Comparison of ENCODE assay signal across 27 cellular contexts in genomic region chr11:63444181-63444580, GRCh38. TPM values are rescaled to one million over a fixed set of nuclear protein-coding genes. Genes with fewer than 3 reads are reported as not detected.
"Had no signal": no experiment of that assay in that cellular context is flagged by ENCODE, and none has a peak within 500 bp of the region (broad histone marks: within the 10 kb centered on the region; RNA-seq: fewer than 3 reads in every experiment).

No MANE protein-coding gene starts in this region.

- H3K79me2 ChIP-seq: parathyroid adenoma had no signal

- H3K9me3 ChIP-seq: SK-N-SH, testis, transverse colon had no signal

- H3K9me2 ChIP-seq: SK-N-SH had no signal

- H3K4me3 ChIP-seq: esophagus muscularis mucosa, heart left ventricle, neural progenitor cell, psoas muscle, spleen, testis, transverse colon had no signal

- H3K27ac Mint-ChIP-seq: activated B cell treated with CpG ODN at 0.5 μM for 24 hours; activated naive CD4-positive, alpha-beta T cell treated with anti-CD3 and anti-CD28 coated beads, Interleukin-2, amount 10 ng/mL, durations not matched to agents 7 days and 5 days; immature natural killer cell; memory B cell; naive thymus-derived CD4-positive, alpha-beta T cell; neural progenitor cell had no signal

- H3K4me1 Mint-ChIP-seq: memory B cell, neural progenitor cell had no signal

- ATAC-seq: heart left ventricle; naive thymus-derived CD4-positive, alpha-beta T cell; psoas muscle; right cardiac atrium had no signal

- H3K27me3 ChIP-seq: esophagus muscularis mucosa, neural progenitor cell, spleen, testis, transverse colon had no signal

- H3K27me3 Mint-ChIP-seq: activated naive CD4-positive, alpha-beta T cell treated with anti-CD3 and anti-CD28 coated beads, Interleukin-2, amount 10 ng/mL, durations not matched to agents 7 days and 5 days; central memory CD8-positive, alpha-beta T cell had no signal

- H3K27ac ChIP-seq: esophagus muscularis mucosa, foreskin keratinocyte, heart left ventricle, neural progenitor cell, parathyroid adenoma, psoas muscle, spleen, testis, transverse colon had no signal

- H3K9ac ChIP-seq: neural progenitor cell, parathyroid adenoma, SK-N-SH had no signal

- DNase-seq: activated B cell treated with CpG ODN at 0.5 μM for 24 hours; activated CD4-positive, alpha-beta T cell treated with anti-CD3 and anti-CD28 coated beads, Interleukin-2, amount 50 U/mL, for 1 hour; activated effector memory CD4-positive, alpha-beta T cell treated with anti-CD3 and anti-CD28 coated beads, Interleukin-2, amount 50 U/mL, for 16 hours; activated naive CD4-positive, alpha-beta T cell treated with anti-CD3 and anti-CD28 coated beads, Interleukin-2, amount 10 ng/mL, durations not matched to agents 7 days and 5 days; dermis blood vessel endothelial cell; effector CD4-positive, alpha-beta T cell; heart left ventricle; immature natural killer cell; midbrain; naive thymus-derived CD4-positive, alpha-beta T cell; occipital lobe; psoas muscle; right cardiac atrium; SK-N-SH; spleen; stimulated activated naive CD4-positive, alpha-beta T cell treated with Interleukin-2 at 50 U/mL for 16 hours; SW 1271; testis; transverse colon had no signal

- H3K4me3 Mint-ChIP-seq: activated B cell treated with CpG ODN at 0.5 μM for 24 hours; activated naive CD4-positive, alpha-beta T cell treated with anti-CD3 and anti-CD28 coated beads, Interleukin-2, amount 10 ng/mL, durations not matched to agents 7 days and 5 days; central memory CD8-positive, alpha-beta T cell; immature natural killer cell; memory B cell; naive thymus-derived CD4-positive, alpha-beta T cell; neural progenitor cell had no signal

- H3K36me3 ChIP-seq: esophagus muscularis mucosa, heart left ventricle, neural progenitor cell, spleen, transverse colon had no signal

- H3K9me3 Mint-ChIP-seq: activated naive CD4-positive, alpha-beta T cell treated with anti-CD3 and anti-CD28 coated beads, Interleukin-2, amount 10 ng/mL, durations not matched to agents 7 days and 5 days; central memory CD8-positive, alpha-beta T cell; memory B cell; neural progenitor cell had no signal

- H3K4me2 ChIP-seq: neural progenitor cell, SK-N-SH had no signal

- H3K36me3 Mint-ChIP-seq: activated naive CD4-positive, alpha-beta T cell treated with anti-CD3 and anti-CD28 coated beads, Interleukin-2, amount 10 ng/mL, durations not matched to agents 7 days and 5 days; immature natural killer cell; memory B cell; neural progenitor cell had no signal

- H3K4me1 ChIP-seq: esophagus muscularis mucosa, heart left ventricle, neural progenitor cell, parathyroid adenoma, psoas muscle, spleen, testis, transverse colon had no signal

- H2AFZ ChIP-seq: neural progenitor cell, parathyroid adenoma had no signal

RNA-seq across cellular contexts. Expression of gene PLAAT5, which starts 46.8 kb away (rescaled TPM):
- total RNA-seq: activated B cell treated with CpG ODN at 0.5 μM for 24 hours; bronchial epithelial cell; dermis blood vessel endothelial cell; foreskin keratinocyte; T-helper 2 cell treated with Interferon-gamma antibody and Interleukin-4, amounts not matched to agents 100 ng/mL and 5 ng/mL, for 36 hours had no signal
